In the genomic region with DNA sequence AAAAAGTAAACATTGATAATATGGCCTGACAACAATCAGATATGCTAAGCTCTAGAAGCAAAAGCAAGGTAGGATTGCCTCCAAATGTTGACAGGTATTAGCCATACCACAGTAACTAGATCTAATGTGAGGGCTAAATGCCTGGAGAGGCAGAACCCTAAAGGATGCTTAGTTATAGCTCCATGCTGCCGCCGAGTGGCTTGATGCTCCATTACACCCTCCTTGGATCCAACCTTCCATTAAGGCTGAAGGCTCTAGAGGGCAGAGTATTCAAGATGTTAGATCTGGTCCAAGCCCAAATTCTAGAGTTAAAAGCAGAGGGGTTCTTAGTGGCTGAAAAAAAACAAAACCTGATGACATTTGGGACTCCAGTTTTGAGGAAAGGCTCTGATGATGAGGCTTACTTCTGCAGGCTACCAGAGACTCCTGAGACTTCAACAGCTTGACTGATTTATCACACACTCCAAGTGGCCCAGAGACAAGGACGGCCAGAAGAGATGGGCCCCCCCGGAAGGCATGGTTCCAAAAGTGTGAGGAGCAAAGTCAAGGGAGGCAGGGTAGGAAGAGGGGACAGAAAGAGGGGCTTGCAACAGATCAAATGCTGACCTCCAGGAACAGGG, we compare ENCODE assay signal across 9 cellular contexts. TPM values are rescaled to one million over a fixed set of nuclear protein-coding genes. Genes with fewer than 3 reads are reported as not detected.
A peak's percentile ranks its signal among the peaks of the same experiment; 100 is the strongest.
DNase-seq lines count a peak whose midpoint lies in the region; ATAC-seq, FAIRE-seq and TF ChIP-seq lines count a peak whose summit lies in the region.
"Had no signal": no experiment of that assay in that cellular context is flagged by ENCODE, and none has a peak within 500 bp of the region (broad histone marks: within the 10 kb centered on the region; RNA-seq: fewer than 3 reads in every experiment).

No MANE protein-coding gene starts in this region.

- DNase-seq in COLO668 (lab: John Stamatoyannopoulos, UW; ENCODE audit: unreplicated experiment) (peak; percentile 93), RWPE1 (ENCODE audit: low spot score) (peak; percentile 72), foreskin keratinocyte (peak in 1 of 2 donors; percentile 76), pancreas (peak; percentile 41 to 82 (median 66)), urothelium cell line (ENCODE audit: low spot score) (peak; percentile 63)

- H3K27ac ChIP-seq in RWPE1, result no peak overlapping the region
- no peak overlapping the region for H3K27ac ChIP-seq in foreskin keratinocyte
- no peak overlapping the region for H3K27ac ChIP-seq in pancreas

- TF ChIP-seq RAD21 in Ishikawa (IDR thresholded peaks at IDR 0.05; ENCODE audit: low read depth), result peak; percentile 74

- H3K4me1 ChIP-seq in foreskin keratinocyte, result peaks cover 8% of the 10 kb centered on the region
- peaks cover 0 to 11% (median 4%) of the 10 kb centered on the region in 3 donors for H3K4me1 ChIP-seq in pancreas

- POLR2A ChIA-PET in RWPE1 (lab: Yijun Ruan, JAX; ENCODE audit: low non-redundant PET), result no interaction called here

- no peaks in the 10 kb centered on the region for H3K9me3 ChIP-seq in pancreas

- peak; percentile 77 for TF ChIP-seq CTCF in RWPE1 (conservative IDR thresholded peaks at IDR 0.05; ENCODE audit: low read depth)
- TF ChIP-seq CTCF in foreskin keratinocyte (conservative IDR thresholded peaks at IDR 0.05), result peak; percentile 98
- TF ChIP-seq CTCF in pancreas (IDR thresholded peaks at IDR 0.05), result peak; percentile 41 to 74 (median 71)

- FAIRE-seq in pancreas (lab: Jason Lieb, UNC) (no peak), urothelium cell line (lab: Jason Lieb, UNC) (no peak)

- no peaks in the 10 kb centered on the region for H3K27me3 ChIP-seq in foreskin keratinocyte
- no peaks in the 10 kb centered on the region for H3K27me3 ChIP-seq in pancreas

- H3K4me3 Mint-ChIP-seq in activated T-helper 17 cell treated with anti-CD3 and anti-CD28 coated beads, Interleukin-2, amount 50 U/mL, for 72 hours, result peak overlapping the region; percentile 7
- H3K4me3 Mint-ChIP-seq: dendritic cell treated with granulocyte-macrophage colony-stimulating factor and Interleukin-4, amounts not matched to agents 40 ng/mL and 50 ng/mL, for 4 days had no signal

- H3K27me3 Mint-ChIP-seq in activated T-helper 17 cell treated with anti-CD3 and anti-CD28 coated beads, Interleukin-2, amount 50 U/mL, for 72 hours, result no peaks in the 10 kb centered on the region

- peaks cover 77% of the 10 kb centered on the region for H3K36me3 Mint-ChIP-seq in activated T-helper 17 cell treated with anti-CD3 and anti-CD28 coated beads, Interleukin-2, amount 50 U/mL, for 72 hours (ENCODE audit: low read depth)

- H3K4me1 Mint-ChIP-seq in activated T-helper 17 cell treated with anti-CD3 and anti-CD28 coated beads, Interleukin-2, amount 50 U/mL, for 72 hours, result peaks cover 30% of the 10 kb centered on the region

- H3K36me3 ChIP-seq in pancreas, result no peaks in the 10 kb centered on the region

- TF ChIP-seq EP300 in Ishikawa (IDR thresholded peaks at IDR 0.05; ENCODE audit: borderline replicate concordance), result no peak

- peak overlapping the region; percentile 28 for H3K27ac Mint-ChIP-seq in activated T-helper 17 cell treated with anti-CD3 and anti-CD28 coated beads, Interleukin-2, amount 50 U/mL, for 72 hours

- intact Hi-C loops in pancreas (cut with DNase I), result no loop called here

- CTCF ChIA-PET in RWPE1 (lab: Yijun Ruan, JAX), result interaction anchor here (0.6 to 1.8 kb wide), 12 partner anchors 12 to 542 kb away, joined by 3 to 8 read pairs (median 4); partner anchors contain the start of gene ZC3H13

- WGBS in pancreas, 2 donors, result 18 to 25% methylated on average over 4 of the region's 4 CpGs

- no peaks in the 10 kb centered on the region for H3K9me3 Mint-ChIP-seq in activated T-helper 17 cell treated with anti-CD3 and anti-CD28 coated beads, Interleukin-2, amount 50 U/mL, for 72 hours
- H3K9me3 Mint-ChIP-seq: dendritic cell treated with granulocyte-macrophage colony-stimulating factor and Interleukin-4, amounts not matched to agents 40 ng/mL and 50 ng/mL, for 4 days had no signal

- H3K4me3 ChIP-seq in pancreas, result no peak overlapping the region

- ATAC-seq in GM19397 (IDR thresholded peaks at IDR 0.05; ENCODE audit: unreplicated experiment) (peak; percentile 60), foreskin keratinocyte (peak; percentile 96), pancreas (peak; percentile 85 to 95 (median 94))
- ATAC-seq in activated T-helper 17 cell treated with anti-CD3 and anti-CD28 coated beads, Interleukin-2, amount 50 U/mL, for 72 hours (replicated peaks), result peak; percentile 87

TF ChIP-seq in Ishikawa, 13 proteins besides CTCF, POLR2A, EP300 and RAD21:
- TF ChIP-seq NFIC (IDR thresholded peaks at IDR 0.05) (no peak), TAF1 (IDR thresholded peaks at IDR 0.05; ENCODE audit: low read depth) (no peak), CEBPB (IDR thresholded peaks at IDR 0.05) (no peak), YY1 (IDR thresholded peaks at IDR 0.05; ENCODE audit: low read depth) (no peak), ZBTB7A (IDR thresholded peaks at IDR 0.05; ENCODE audit: low read depth) (no peak), REST (IDR thresholded peaks at IDR 0.05; ENCODE audit: low read depth) (no peak), MAX (IDR thresholded peaks at IDR 0.05) (no peak), FOXM1 (IDR thresholded peaks at IDR 0.05; ENCODE audit: borderline replicate concordance, low read depth) (no peak), CREB1 (IDR thresholded peaks at IDR 0.05; ENCODE audit: low read depth) (no peak), TEAD4 (IDR thresholded peaks at IDR 0.05) (no peak), EGR1 (IDR thresholded peaks at IDR 0.05) (no peak), TCF12 (IDR thresholded peaks at IDR 0.05; ENCODE audit: low read depth) (no peak)
- TF ChIP-seq, protein P1, sequence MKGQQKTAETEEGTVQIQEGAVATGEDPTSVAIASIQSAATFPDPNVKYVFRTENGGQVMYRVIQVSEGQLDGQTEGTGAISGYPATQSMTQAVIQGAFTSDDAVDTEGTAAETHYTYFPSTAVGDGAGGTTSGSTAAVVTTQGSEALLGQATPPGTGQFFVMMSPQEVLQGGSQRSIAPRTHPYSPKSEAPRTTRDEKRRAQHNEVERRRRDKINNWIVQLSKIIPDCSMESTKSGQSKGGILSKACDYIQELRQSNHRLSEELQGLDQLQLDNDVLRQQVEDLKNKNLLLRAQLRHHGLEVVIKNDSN (IDR thresholded peaks at IDR 0.05), result no peak

RNA-seq across cellular contexts. Expression of gene CPB2, which starts 21.8 kb away (rescaled TPM):
- not detected for total RNA-seq in activated T-helper 17 cell treated with anti-CD3 and anti-CD28 coated beads, Interleukin-2, amount 50 U/mL, for 72 hours
- total RNA-seq in foreskin keratinocyte (not detected in 2 replicates), pancreas (under 1 TPM in 5 of 6 donors, not detected in 1; 0.08 to 0.79 (median 0.58) TPM)
- polyA plus RNA-seq in foreskin keratinocyte (not detected in 2 replicates), pancreas (under 1 TPM; 0.53 to 0.94 TPM)

RNA-seq across cellular contexts. Expression of gene LCP1, which starts 55.3 kb away (rescaled TPM):
- 100 to 1,000 TPM; 727 to 916 TPM for total RNA-seq in activated T-helper 17 cell treated with anti-CD3 and anti-CD28 coated beads, Interleukin-2, amount 50 U/mL, for 72 hours
- total RNA-seq in foreskin keratinocyte (4.7 and 105 TPM in 2 replicates), pancreas (10 to 100 TPM in 3 of 6 donors, 1 to 10 TPM in 3; 2.0 to 38.3 (median 11.1) TPM)
- polyA plus RNA-seq in foreskin keratinocyte (2.2 and 47.6 TPM in 2 replicates), pancreas (1 to 10 TPM; 3.5 to 3.7 TPM)
